12 cellular contexts compared by ENCODE assay signal in the genomic region with DNA sequence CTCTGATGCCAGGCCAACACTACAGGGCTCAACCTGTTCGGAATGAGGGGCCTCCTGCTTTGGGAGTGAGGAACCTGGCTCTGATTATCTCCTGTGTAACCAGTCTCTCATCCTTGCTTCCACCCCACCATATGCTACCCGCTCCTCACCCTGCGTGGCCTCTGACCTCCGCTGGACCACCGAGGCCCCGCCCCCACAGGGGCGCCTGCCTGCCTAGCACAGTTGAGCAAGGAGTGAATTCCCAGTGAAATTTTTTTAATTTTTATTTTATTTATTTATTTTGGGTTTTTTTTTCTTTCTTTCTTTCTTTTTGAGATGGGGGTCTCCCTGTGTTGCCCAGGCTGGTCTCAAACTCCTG. TPM values are rescaled to one million over a fixed set of nuclear protein-coding genes. Genes with fewer than 3 reads are reported as not detected.
DNase-seq lines count a peak whose midpoint lies in the region; ATAC-seq and TF ChIP-seq lines count a peak whose summit lies in the region.
"Had no signal": no experiment of that assay in that cellular context is flagged by ENCODE, and none has a peak within 500 bp of the region (broad histone marks: within the 10 kb centered on the region; RNA-seq: fewer than 3 reads in every experiment).

No MANE protein-coding gene starts in this region.

- no peak overlapping the region for H3K27ac ChIP-seq in GM23338 (ENCODE audit: low read depth)
- H3K27ac ChIP-seq in RWPE2 (ENCODE audit: poor library complexity, severe bottlenecking), result peak overlapping the region; percentile 91
- peak overlapping the region; percentile 90 to 100 (median 96) for H3K27ac ChIP-seq in sigmoid colon
- no peak overlapping the region for H3K27ac ChIP-seq in adrenal gland
- H3K27ac ChIP-seq in trophoblast cell (ENCODE audit: low read depth, low read length), result no peak overlapping the region

- H3K4me1 ChIP-seq in GM23338 (ENCODE audit: insufficient read depth) (peaks cover 28% of the 10 kb centered on the region), RWPE2 (ENCODE audit: insufficient read depth, poor library complexity, severe bottlenecking) (peaks cover 27% of the 10 kb centered on the region), sigmoid colon (peaks cover 0 to 44% (median 40%) of the 10 kb centered on the region in 4 donors), adrenal gland (replicated peaks in 1 of 2) (peaks cover 43 to 52% of the 10 kb centered on the region in 2 donors), trophoblast cell (ENCODE audit: control insufficient read depth in 1 of 2, insufficient read depth in 2 of 2, low read length in 2 of 2) (peaks cover 6 to 22% of the 10 kb centered on the region in 2 experiments)

- H3K4me3 Mint-ChIP-seq in GM23338 (peak overlapping the region; percentile 73), endothelial cell (ENCODE audit: unreplicated experiment) (peak overlapping the region; percentile 94)

- H3K27me3 ChIP-seq in GM23338 (ENCODE audit: insufficient read depth) (no peaks in the 10 kb centered on the region), RWPE2 (ENCODE audit: insufficient read depth, poor library complexity, severe bottlenecking) (no peaks in the 10 kb centered on the region), sigmoid colon (peaks cover 0 to 24% (median 21%) of the 10 kb centered on the region in 3 donors), adrenal gland (no peaks in the 10 kb centered on the region), trophoblast cell (ENCODE audit: insufficient read depth, low read length) (no peaks in the 10 kb centered on the region)

- TF ChIP-seq POLR2A in sigmoid colon (IDR thresholded peaks at IDR 0.05) (no peak), adrenal gland (IDR thresholded peaks at IDR 0.05) (no peak)

- H2BK120ac ChIP-seq in trophoblast cell (ENCODE audit: insufficient read depth, low read length, poor library complexity), result no peak overlapping the region

- H2AFZ ChIP-seq in GM23338 (no peak overlapping the region), trophoblast cell (ENCODE audit: insufficient read depth, low read length, poor library complexity) (no peak overlapping the region)

- H3K79me2 ChIP-seq in GM23338 (replicated peaks; ENCODE audit: insufficient read depth) (peaks cover 34% of the 10 kb centered on the region), trophoblast cell (ENCODE audit: control insufficient read depth, insufficient read depth, low read length, poor library complexity) (peaks cover 20% of the 10 kb centered on the region)

- DNase-seq in GM23338 (ENCODE audit: low spot score) (no peak), RWPE2 (ENCODE audit: low spot score) (no peak), endothelial cell (ENCODE audit: low spot score) (no peak), sigmoid colon (no peak), adrenal gland (no peak), hypothalamus (lab: John Stamatoyannopoulos, UW) (no peak), trophoblast cell (no peak)
- DNase-seq: NCI-H187 treated with DMSO at 0.1 percent for 48 hours, SHP77 treated with DMSO at 0.1 percent for 48 hours had no signal

- 34 to 79% methylated on average over 7 of the region's 7 CpGs for WGBS in sigmoid colon, 2 donors
- 75 to 83% (median 79%) methylated on average over 7 of the region's 7 CpGs for WGBS in adrenal gland, 4 donors
- no CpG with 5 or more reads among the region's 7 CpGs for WGBS in trophoblast cell (ENCODE audit: extremely low coverage, insufficient coverage, insufficient read length)

- no peak overlapping the region for H3K4me3 ChIP-seq in GM23338
- no peak overlapping the region for H3K4me3 ChIP-seq in RWPE2 (ENCODE audit: severe bottlenecking)
- peak overlapping the region in 1 of 4 donors; percentile 95 for H3K4me3 ChIP-seq in sigmoid colon
- H3K4me3 ChIP-seq in adrenal gland, result no peak overlapping the region
- H3K4me3 ChIP-seq in trophoblast cell (ENCODE audit: low read depth, low read length), result no peak overlapping the region

- peaks cover 13% of the 10 kb centered on the region for H3K79me1 ChIP-seq in trophoblast cell (ENCODE audit: low read length)

- no peak overlapping the region for H2BK5ac ChIP-seq in trophoblast cell (ENCODE audit: low read depth, low read length, poor library complexity)

- H3K36me3 Mint-ChIP-seq in GM23338 (ENCODE audit: low read depth) (peaks cover 3% of the 10 kb centered on the region; the same call in 1 of the 3 replicates), endothelial cell (ENCODE audit: low read depth, unreplicated experiment) (peaks cover 6% of the 10 kb centered on the region)

- intact Hi-C loops in sigmoid colon (cut with DNase I), result no loop called here
- intact Hi-C loops in adrenal gland (cut with DNase I), result loop anchor here in 1 of 2 donors (5.0 kb wide), 2 partner anchors 35 to 105 kb away; no protein-coding TSS in a partner anchor

- no peak for TF ChIP-seq EP300 in sigmoid colon (IDR thresholded peaks at IDR 0.05)

- no peak overlapping the region for H3K18ac ChIP-seq in trophoblast cell (ENCODE audit: low read length)

- H4K91ac ChIP-seq in trophoblast cell (ENCODE audit: low read depth, low read length), result no peak overlapping the region

- no peak overlapping the region for H4K12ac ChIP-seq in trophoblast cell (ENCODE audit: low read depth, low read length)

- ATAC-seq in GM23338, result no peak
- ATAC-seq in RWPE2 (ENCODE audit: low read depth), result no peak
- no peak for ATAC-seq in HG03439 (IDR thresholded peaks at IDR 0.05; ENCODE audit: unreplicated experiment)

- H3K27me3 Mint-ChIP-seq in GM23338 (ENCODE audit: insufficient read depth, low read depth, poor library complexity) (peaks cover 13% of the 10 kb centered on the region), endothelial cell (ENCODE audit: unreplicated experiment) (peaks cover 24% of the 10 kb centered on the region)

- H3K4ac ChIP-seq in trophoblast cell (ENCODE audit: low read depth, low read length), result no peak overlapping the region

- H3K9ac ChIP-seq in trophoblast cell (ENCODE audit: low read length), result no peak overlapping the region

- H2BK12ac ChIP-seq in trophoblast cell (ENCODE audit: low read length), result no peak overlapping the region

- peaks cover 15% of the 10 kb centered on the region for H4K20me1 ChIP-seq in GM23338 (replicated peaks; ENCODE audit: insufficient read depth)

- no peak overlapping the region for H4K8ac ChIP-seq in trophoblast cell (ENCODE audit: low read depth, low read length)

- H3K36me3 ChIP-seq in GM23338 (ENCODE audit: insufficient read depth) (no peaks in the 10 kb centered on the region), RWPE2 (ENCODE audit: low read depth) (peaks cover 8% of the 10 kb centered on the region), sigmoid colon (no peaks in the 10 kb centered on the region), adrenal gland (replicated peaks in 1 of 2) (no peaks in the 10 kb centered on the region), trophoblast cell (ENCODE audit: control insufficient read depth in 1 of 2, insufficient read depth in 2 of 2, low read length in 2 of 2) (no peaks in the 10 kb centered on the region)

- H3K9me3 Mint-ChIP-seq in GM23338, result no peaks in the 10 kb centered on the region; the same call in 2 of the 3 replicates
- H3K9me3 Mint-ChIP-seq in endothelial cell (ENCODE audit: unreplicated experiment), result no peaks in the 10 kb centered on the region

- H3F3A ChIP-seq in GM23338 (replicated peaks; ENCODE audit: low read depth), result peaks cover 16% of the 10 kb centered on the region

- H3K4me1 Mint-ChIP-seq in GM23338 (peaks cover 47% of the 10 kb centered on the region), endothelial cell (ENCODE audit: unreplicated experiment) (peaks cover 29% of the 10 kb centered on the region)

- H3K23ac ChIP-seq in trophoblast cell (ENCODE audit: low read length), result no peak overlapping the region

- TF ChIP-seq CTCF in GM23338 (conservative IDR thresholded peaks at IDR 0.05; ENCODE audit: low read depth in 2 of 2) (no peak), RWPE2 (IDR thresholded peaks at IDR 0.05; ENCODE audit: poor library complexity, severe bottlenecking) (no peak), endothelial cell (IDR thresholded peaks at IDR 0.05; ENCODE audit: unreplicated experiment) (no peak), sigmoid colon (IDR thresholded peaks at IDR 0.05) (no peak), adrenal gland (IDR thresholded peaks at IDR 0.05) (no peak)

- H3K27ac Mint-ChIP-seq in GM23338 (no peak overlapping the region), endothelial cell (ENCODE audit: unreplicated experiment) (peak overlapping the region; percentile 90)

- H2AK5ac ChIP-seq in trophoblast cell (ENCODE audit: low read length), result no peak overlapping the region

- no peak overlapping the region for H3K14ac ChIP-seq in trophoblast cell (ENCODE audit: low read length)

- H3K9me3 ChIP-seq in RWPE2 (ENCODE audit: severe bottlenecking), result no peaks in the 10 kb centered on the region
- no peaks in the 10 kb centered on the region for H3K9me3 ChIP-seq in sigmoid colon
- H3K9me3 ChIP-seq in adrenal gland (replicated peaks in 1 of 3), result no peaks in the 10 kb centered on the region
- H3K9me3 ChIP-seq in trophoblast cell (ENCODE audit: insufficient read depth, low read depth, low read length), result no peaks in the 10 kb centered on the region

- H3K4me2 ChIP-seq in GM23338 (no peak overlapping the region), trophoblast cell (ENCODE audit: low read length) (no peak overlapping the region)

- no peaks in the 10 kb centered on the region for H3K9me2 ChIP-seq in GM23338 (ENCODE audit: insufficient read depth)

RNA-seq across cellular contexts. Expression of a gene that starts 1.9 kb away (rescaled TPM):
- 138 and 147 TPM in 2 replicates for total RNA-seq in GM23338 (2014; rRNA removed; shearing (Covaris generic))
- 65.4 and 78.6 TPM in 2 replicates for polyA plus RNA-seq in GM23338 (2016; fragmentation: Nextera tagmentation; extraction: Ambion mirVana)
- 427 TPM for total RNA-seq in endothelial cell (ENCODE audit: unreplicated experiment)
- total RNA-seq in sigmoid colon, result 100 to 1,000 TPM; 119 to 157 (median 145) TPM
- 100 to 1,000 TPM; 163 to 197 (median 193) TPM for polyA plus RNA-seq in sigmoid colon
- total RNA-seq in adrenal gland, result 100 to 1,000 TPM; 108 to 331 (median 232) TPM
- 100 to 1,000 TPM in 1 of 3 donors, 10 to 100 TPM in 2; 81.7 to 482 (median 84.8) TPM for polyA plus RNA-seq in adrenal gland
- 211 and 220 TPM in 2 replicates for polyA plus RNA-seq in trophoblast cell (2013)

RNA-seq across cellular contexts. Expression of a gene that starts 22.3 kb away (rescaled TPM):
- 0.82 and 0.87 TPM in 2 replicates for total RNA-seq in GM23338 (2014; rRNA removed; shearing (Covaris generic))
- 0.42 TPM in 1 of 2 replicates, not detected in the other for polyA plus RNA-seq in GM23338 (2016; fragmentation: Nextera tagmentation; extraction: Ambion mirVana)
- total RNA-seq in endothelial cell (ENCODE audit: unreplicated experiment), result 0.64 TPM
- under 1 TPM in 1 of 4 donors, not detected in 3; 0.36 TPM for total RNA-seq in sigmoid colon
- under 1 TPM in 1 of 3 donors, not detected in 2; 0.36 TPM for polyA plus RNA-seq in sigmoid colon
- under 1 TPM in 3 of 8 donors, not detected in 5; 0.35 to 0.61 (median 0.36) TPM for total RNA-seq in adrenal gland
- polyA plus RNA-seq in adrenal gland, result 1 to 10 TPM in 2 of 3 donors, not detected in 1; 3.2 to 4.7 TPM
- 0.19 and 0.25 TPM in 2 replicates for polyA plus RNA-seq in trophoblast cell (2013)
- total RNA-seq: G401, omental fat pad had no signal

RNA-seq across cellular contexts. Expression of a gene that starts 26.3 kb away (rescaled TPM):
- 13.4 and 19.5 TPM in 2 replicates for total RNA-seq in GM23338 (2014; rRNA removed; shearing (Covaris generic))
- polyA plus RNA-seq in GM23338 (2016; fragmentation: Nextera tagmentation; extraction: Ambion mirVana) (22.0 and 25.0 TPM in 2 replicates), sigmoid colon (1 to 10 TPM; 1.2 to 5.5 (median 2.1) TPM), adrenal gland (10 to 100 TPM; 20.9 to 94.0 (median 64.7) TPM)
- total RNA-seq in endothelial cell (ENCODE audit: unreplicated experiment) (0.92 TPM), sigmoid colon (1 to 10 TPM in 2 of 4 donors, not detected in 2; 1.1 to 3.5 TPM), adrenal gland (10 to 100 TPM; 35.0 to 95.4 (median 68.5) TPM)
- 3.7 and 4.1 TPM in 2 replicates for polyA plus RNA-seq in trophoblast cell (2013)

Comparison
In these comparisons a context has a peak if more than half of its experiments do, and no peak if none do; other contexts are left out.
1. H3K27ac ChIP-seq: peak in RWPE2 (single experiment) and sigmoid colon (4 of 4); none in GM23338 (single experiment), adrenal gland (0 of 5) and trophoblast cell (single experiment).